ENCODE assay signal across 1 cellular context in the genomic region with DNA sequence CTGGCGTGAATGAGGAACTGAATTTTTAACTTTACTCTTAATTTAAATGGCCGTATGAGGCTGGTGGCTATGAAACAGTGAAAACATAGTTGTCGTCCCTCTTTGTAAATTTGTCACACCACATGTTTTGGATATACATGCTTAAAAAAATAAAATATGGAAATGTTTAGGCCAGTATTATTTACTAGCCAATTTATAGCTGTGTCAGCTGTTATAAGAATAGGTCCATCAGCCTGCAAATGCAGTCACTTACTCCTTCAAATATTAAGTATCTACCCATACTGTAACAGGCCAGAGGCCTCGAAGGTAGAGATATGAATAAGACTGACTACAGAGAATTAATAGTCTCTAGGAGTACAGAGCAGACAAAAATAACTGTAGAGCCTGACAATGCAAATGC.
TF ChIP-seq lines count a peak whose summit lies in the region.

No MANE protein-coding gene starts in this region.

TF ChIP-seq in K562, 482 proteins besides CTCF, POLR2A, EP300 and RAD21 (continued from another document and continues in another):
- TF ChIP-seq NFXL1 (CRISPR knock-in tag; IDR thresholded peaks at IDR 0.05) (no peak), SRSF9 (IDR thresholded peaks at IDR 0.05; ENCODE audit: borderline replicate concordance, low read depth, low read length) (no peak), XRCC4 (IDR thresholded peaks at IDR 0.05; ENCODE audit: extremely low read depth, insufficient read depth, insufficient read length) (no peak), NCOA6 (IDR thresholded peaks at IDR 0.05) (no peak), NR2C2 (CRISPR knock-in tag; IDR thresholded peaks at IDR 0.05) (no peak), NR2C2 (tag; IDR thresholded peaks at IDR 0.05) (no peak), MAFF (IDR thresholded peaks at IDR 0.05; ENCODE audit: low read length) (peak; percentile 68), CHCHD3 (CRISPR knock-in tag; IDR thresholded peaks at IDR 0.05) (no peak), STAT6 (CRISPR knock-in tag; IDR thresholded peaks at IDR 0.05) (no peak), SAP30 (IDR thresholded peaks at IDR 0.05; ENCODE audit: borderline replicate concordance, insufficient read depth, low read depth, low read length, poor library complexity, severe bottlenecking) (no peak), FOXK1 (CRISPR knock-in tag; IDR thresholded peaks at IDR 0.05; ENCODE audit: borderline replicate concordance) (no peak), CEBPG (CRISPR knock-in tag; IDR thresholded peaks at IDR 0.05) (no peak), CEBPG (tag; conservative IDR thresholded peaks at IDR 0.05 in 1 of 2, IDR thresholded peaks at IDR 0.05 in 1 of 2) (no peak), ZNF224 (CRISPR knock-in tag; IDR thresholded peaks at IDR 0.05) (no peak), C11orf30 (IDR thresholded peaks at IDR 0.05; ENCODE audit: low read depth) (peak; percentile 82), TAF7 (tag; IDR thresholded peaks at IDR 0.05) (no peak), ZFPM2 (CRISPR knock-in tag; IDR thresholded peaks at IDR 0.05) (no peak), ZNF133 (CRISPR knock-in tag; IDR thresholded peaks at IDR 0.05) (no peak), RBM22 (IDR thresholded peaks at IDR 0.05; ENCODE audit: low read depth, low read length, poor library complexity, severe bottlenecking) (no peak), E2F3 (CRISPR knock-in tag; IDR thresholded peaks at IDR 0.05) (no peak), CREB1 (IDR thresholded peaks at IDR 0.05) (no peak), CREB1 (CRISPR knock-in tag; IDR thresholded peaks at IDR 0.05) (no peak), JUN (IDR thresholded peaks at IDR 0.05; ENCODE audit: borderline replicate concordance, low read depth, low read length) (no peak), JUN (CRISPR knock-in tag; IDR thresholded peaks at IDR 0.05; ENCODE audit: borderline replicate concordance) (no peak), DDX20 (tag; IDR thresholded peaks at IDR 0.05; ENCODE audit: low read depth) (no peak), BCOR (IDR thresholded peaks at IDR 0.05) (no peak), MCM7 (IDR thresholded peaks at IDR 0.05) (no peak), RFX1 (IDR thresholded peaks at IDR 0.05) (no peak), TEAD1 (CRISPR knock-in tag; IDR thresholded peaks at IDR 0.05) (no peak), PHTF2 (CRISPR knock-in tag; IDR thresholded peaks at IDR 0.05) (no peak), ZNF134 (CRISPR knock-in tag; conservative IDR thresholded peaks at IDR 0.05) (no peak), ARNT (IDR thresholded peaks at IDR 0.05) (no peak), SPI1 (IDR thresholded peaks at IDR 0.05; ENCODE audit: borderline replicate concordance, low read depth, low read length) (peak; percentile 30; the same call in 1 of the 2 replicates)
- TF ChIP-seq, protein P1, sequence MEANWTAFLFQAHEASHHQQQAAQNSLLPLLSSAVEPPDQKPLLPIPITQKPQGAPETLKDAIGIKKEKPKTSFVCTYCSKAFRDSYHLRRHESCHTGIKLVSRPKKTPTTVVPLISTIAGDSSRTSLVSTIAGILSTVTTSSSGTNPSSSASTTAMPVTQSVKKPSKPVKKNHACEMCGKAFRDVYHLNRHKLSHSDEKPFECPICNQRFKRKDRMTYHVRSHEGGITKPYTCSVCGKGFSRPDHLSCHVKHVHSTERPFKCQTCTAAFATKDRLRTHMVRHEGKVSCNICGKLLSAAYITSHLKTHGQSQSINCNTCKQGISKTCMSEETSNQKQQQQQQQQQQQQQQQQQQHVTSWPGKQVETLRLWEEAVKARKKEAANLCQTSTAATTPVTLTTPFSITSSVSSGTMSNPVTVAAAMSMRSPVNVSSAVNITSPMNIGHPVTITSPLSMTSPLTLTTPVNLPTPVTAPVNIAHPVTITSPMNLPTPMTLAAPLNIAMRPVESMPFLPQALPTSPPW (CRISPR knock-in tag; IDR thresholded peaks at IDR 0.05): no peak
- TF ChIP-seq, protein P2, sequence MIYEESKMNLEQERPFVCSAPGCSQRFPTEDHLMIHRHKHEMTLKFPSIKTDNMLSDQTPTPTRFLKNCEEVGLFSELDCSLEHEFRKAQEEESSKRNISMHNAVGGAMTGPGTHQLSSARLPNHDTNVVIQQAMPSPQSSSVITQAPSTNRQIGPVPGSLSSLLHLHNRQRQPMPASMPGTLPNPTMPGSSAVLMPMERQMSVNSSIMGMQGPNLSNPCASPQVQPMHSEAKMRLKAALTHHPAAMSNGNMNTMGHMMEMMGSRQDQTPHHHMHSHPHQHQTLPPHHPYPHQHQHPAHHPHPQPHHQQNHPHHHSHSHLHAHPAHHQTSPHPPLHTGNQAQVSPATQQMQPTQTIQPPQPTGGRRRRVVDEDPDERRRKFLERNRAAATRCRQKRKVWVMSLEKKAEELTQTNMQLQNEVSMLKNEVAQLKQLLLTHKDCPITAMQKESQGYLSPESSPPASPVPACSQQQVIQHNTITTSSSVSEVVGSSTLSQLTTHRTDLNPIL (CRISPR knock-in tag; IDR thresholded peaks at IDR 0.05): no peak
- TF ChIP-seq, protein P3, sequence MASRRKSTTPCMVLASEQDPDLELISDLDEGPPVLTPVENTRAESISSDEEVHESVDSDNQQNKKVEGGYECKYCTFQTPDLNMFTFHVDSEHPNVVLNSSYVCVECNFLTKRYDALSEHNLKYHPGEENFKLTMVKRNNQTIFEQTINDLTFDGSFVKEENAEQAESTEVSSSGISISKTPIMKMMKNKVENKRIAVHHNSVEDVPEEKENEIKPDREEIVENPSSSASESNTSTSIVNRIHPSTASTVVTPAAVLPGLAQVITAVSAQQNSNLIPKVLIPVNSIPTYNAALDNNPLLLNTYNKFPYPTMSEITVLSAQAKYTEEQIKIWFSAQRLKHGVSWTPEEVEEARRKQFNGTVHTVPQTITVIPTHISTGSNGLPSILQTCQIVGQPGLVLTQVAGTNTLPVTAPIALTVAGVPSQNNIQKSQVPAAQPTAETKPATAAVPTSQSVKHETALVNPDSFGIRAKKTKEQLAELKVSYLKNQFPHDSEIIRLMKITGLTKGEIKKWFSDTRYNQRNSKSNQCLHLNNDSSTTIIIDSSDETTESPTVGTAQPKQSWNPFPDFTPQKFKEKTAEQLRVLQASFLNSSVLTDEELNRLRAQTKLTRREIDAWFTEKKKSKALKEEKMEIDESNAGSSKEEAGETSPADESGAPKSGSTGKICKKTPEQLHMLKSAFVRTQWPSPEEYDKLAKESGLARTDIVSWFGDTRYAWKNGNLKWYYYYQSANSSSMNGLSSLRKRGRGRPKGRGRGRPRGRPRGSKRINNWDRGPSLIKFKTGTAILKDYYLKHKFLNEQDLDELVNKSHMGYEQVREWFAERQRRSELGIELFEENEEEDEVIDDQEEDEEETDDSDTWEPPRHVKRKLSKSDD (conservative IDR thresholded peaks at IDR 0.05; ENCODE audit: low read length): no peak
- TF ChIP-seq, protein P4, sequence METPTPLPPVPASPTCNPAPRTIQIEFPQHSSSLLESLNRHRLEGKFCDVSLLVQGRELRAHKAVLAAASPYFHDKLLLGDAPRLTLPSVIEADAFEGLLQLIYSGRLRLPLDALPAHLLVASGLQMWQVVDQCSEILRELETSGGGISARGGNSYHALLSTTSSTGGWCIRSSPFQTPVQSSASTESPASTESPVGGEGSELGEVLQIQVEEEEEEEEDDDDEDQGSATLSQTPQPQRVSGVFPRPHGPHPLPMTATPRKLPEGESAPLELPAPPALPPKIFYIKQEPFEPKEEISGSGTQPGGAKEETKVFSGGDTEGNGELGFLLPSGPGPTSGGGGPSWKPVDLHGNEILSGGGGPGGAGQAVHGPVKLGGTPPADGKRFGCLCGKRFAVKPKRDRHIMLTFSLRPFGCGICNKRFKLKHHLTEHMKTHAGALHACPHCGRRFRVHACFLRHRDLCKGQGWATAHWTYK (CRISPR knock-in tag; IDR thresholded peaks at IDR 0.05): no peak
- TF ChIP-seq, protein P5, sequence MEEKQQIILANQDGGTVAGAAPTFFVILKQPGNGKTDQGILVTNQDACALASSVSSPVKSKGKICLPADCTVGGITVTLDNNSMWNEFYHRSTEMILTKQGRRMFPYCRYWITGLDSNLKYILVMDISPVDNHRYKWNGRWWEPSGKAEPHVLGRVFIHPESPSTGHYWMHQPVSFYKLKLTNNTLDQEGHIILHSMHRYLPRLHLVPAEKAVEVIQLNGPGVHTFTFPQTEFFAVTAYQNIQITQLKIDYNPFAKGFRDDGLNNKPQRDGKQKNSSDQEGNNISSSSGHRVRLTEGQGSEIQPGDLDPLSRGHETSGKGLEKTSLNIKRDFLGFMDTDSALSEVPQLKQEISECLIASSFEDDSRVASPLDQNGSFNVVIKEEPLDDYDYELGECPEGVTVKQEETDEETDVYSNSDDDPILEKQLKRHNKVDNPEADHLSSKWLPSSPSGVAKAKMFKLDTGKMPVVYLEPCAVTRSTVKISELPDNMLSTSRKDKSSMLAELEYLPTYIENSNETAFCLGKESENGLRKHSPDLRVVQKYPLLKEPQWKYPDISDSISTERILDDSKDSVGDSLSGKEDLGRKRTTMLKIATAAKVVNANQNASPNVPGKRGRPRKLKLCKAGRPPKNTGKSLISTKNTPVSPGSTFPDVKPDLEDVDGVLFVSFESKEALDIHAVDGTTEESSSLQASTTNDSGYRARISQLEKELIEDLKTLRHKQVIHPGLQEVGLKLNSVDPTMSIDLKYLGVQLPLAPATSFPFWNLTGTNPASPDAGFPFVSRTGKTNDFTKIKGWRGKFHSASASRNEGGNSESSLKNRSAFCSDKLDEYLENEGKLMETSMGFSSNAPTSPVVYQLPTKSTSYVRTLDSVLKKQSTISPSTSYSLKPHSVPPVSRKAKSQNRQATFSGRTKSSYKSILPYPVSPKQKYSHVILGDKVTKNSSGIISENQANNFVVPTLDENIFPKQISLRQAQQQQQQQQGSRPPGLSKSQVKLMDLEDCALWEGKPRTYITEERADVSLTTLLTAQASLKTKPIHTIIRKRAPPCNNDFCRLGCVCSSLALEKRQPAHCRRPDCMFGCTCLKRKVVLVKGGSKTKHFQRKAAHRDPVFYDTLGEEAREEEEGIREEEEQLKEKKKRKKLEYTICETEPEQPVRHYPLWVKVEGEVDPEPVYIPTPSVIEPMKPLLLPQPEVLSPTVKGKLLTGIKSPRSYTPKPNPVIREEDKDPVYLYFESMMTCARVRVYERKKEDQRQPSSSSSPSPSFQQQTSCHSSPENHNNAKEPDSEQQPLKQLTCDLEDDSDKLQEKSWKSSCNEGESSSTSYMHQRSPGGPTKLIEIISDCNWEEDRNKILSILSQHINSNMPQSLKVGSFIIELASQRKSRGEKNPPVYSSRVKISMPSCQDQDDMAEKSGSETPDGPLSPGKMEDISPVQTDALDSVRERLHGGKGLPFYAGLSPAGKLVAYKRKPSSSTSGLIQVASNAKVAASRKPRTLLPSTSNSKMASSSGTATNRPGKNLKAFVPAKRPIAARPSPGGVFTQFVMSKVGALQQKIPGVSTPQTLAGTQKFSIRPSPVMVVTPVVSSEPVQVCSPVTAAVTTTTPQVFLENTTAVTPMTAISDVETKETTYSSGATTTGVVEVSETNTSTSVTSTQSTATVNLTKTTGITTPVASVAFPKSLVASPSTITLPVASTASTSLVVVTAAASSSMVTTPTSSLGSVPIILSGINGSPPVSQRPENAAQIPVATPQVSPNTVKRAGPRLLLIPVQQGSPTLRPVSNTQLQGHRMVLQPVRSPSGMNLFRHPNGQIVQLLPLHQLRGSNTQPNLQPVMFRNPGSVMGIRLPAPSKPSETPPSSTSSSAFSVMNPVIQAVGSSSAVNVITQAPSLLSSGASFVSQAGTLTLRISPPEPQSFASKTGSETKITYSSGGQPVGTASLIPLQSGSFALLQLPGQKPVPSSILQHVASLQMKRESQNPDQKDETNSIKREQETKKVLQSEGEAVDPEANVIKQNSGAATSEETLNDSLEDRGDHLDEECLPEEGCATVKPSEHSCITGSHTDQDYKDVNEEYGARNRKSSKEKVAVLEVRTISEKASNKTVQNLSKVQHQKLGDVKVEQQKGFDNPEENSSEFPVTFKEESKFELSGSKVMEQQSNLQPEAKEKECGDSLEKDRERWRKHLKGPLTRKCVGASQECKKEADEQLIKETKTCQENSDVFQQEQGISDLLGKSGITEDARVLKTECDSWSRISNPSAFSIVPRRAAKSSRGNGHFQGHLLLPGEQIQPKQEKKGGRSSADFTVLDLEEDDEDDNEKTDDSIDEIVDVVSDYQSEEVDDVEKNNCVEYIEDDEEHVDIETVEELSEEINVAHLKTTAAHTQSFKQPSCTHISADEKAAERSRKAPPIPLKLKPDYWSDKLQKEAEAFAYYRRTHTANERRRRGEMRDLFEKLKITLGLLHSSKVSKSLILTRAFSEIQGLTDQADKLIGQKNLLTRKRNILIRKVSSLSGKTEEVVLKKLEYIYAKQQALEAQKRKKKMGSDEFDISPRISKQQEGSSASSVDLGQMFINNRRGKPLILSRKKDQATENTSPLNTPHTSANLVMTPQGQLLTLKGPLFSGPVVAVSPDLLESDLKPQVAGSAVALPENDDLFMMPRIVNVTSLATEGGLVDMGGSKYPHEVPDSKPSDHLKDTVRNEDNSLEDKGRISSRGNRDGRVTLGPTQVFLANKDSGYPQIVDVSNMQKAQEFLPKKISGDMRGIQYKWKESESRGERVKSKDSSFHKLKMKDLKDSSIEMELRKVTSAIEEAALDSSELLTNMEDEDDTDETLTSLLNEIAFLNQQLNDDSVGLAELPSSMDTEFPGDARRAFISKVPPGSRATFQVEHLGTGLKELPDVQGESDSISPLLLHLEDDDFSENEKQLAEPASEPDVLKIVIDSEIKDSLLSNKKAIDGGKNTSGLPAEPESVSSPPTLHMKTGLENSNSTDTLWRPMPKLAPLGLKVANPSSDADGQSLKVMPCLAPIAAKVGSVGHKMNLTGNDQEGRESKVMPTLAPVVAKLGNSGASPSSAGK (IDR thresholded peaks at IDR 0.05): no peak; the same call in 1 of the 2 replicates
- TF ChIP-seq, protein P6, sequence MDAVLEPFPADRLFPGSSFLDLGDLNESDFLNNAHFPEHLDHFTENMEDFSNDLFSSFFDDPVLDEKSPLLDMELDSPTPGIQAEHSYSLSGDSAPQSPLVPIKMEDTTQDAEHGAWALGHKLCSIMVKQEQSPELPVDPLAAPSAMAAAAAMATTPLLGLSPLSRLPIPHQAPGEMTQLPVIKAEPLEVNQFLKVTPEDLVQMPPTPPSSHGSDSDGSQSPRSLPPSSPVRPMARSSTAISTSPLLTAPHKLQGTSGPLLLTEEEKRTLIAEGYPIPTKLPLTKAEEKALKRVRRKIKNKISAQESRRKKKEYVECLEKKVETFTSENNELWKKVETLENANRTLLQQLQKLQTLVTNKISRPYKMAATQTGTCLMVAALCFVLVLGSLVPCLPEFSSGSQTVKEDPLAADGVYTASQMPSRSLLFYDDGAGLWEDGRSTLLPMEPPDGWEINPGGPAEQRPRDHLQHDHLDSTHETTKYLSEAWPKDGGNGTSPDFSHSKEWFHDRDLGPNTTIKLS (IDR thresholded peaks at IDR 0.05; ENCODE audit: borderline replicate concordance, low read depth): no peak
